Comparison of ENCODE assay signal across 23 cellular contexts in genomic region chr5:179927834-179928233, GRCh38.
"Had no signal": no experiment of that assay in that cellular context is flagged by ENCODE, and none has a peak within 500 bp of the region (broad histone marks: within the 10 kb centered on the region; RNA-seq: fewer than 3 reads in every experiment).

No MANE protein-coding gene starts in this region.

- H3K79me2 ChIP-seq: hepatocyte had no signal

- FAIRE-seq: endometrium, frontal cortex, TTC549 had no signal

- H3K9me3 ChIP-seq: body of pancreas, lower lobe of right lung, ovary, prostate gland, spleen, testis had no signal

- ATAC-seq: activated naive CD8-positive, alpha-beta T cell treated with anti-CD3 and anti-CD28 coated beads, Interleukin-2, amount 50 U/mL, for 24 hours; body of pancreas; left lobe of liver; lower lobe of right lung; naive thymus-derived CD4-positive, alpha-beta T cell; T-cell had no signal

- H3K4me3 ChIP-seq: body of pancreas, hepatocyte, lower lobe of right lung, neural progenitor cell, ovary, prostate gland, spleen, testis had no signal

- DNase-seq: activated CD4-positive, alpha-beta T cell treated with anti-CD3 and anti-CD28 coated beads, Interleukin-2, amount 50 U/mL, for 4 hours; activated effector memory CD4-positive, alpha-beta T cell treated with anti-CD3 and anti-CD28 coated beads, Interleukin-2, amount 50 U/mL, for 16 hours; activated naive CD4-positive, alpha-beta T cell treated with anti-CD3 and anti-CD28 coated beads, Interleukin-2, amount 10 ng/mL, durations not matched to agents 7 days and 5 days; activated naive CD8-positive, alpha-beta T cell treated with anti-CD3 and anti-CD28 coated beads, Interleukin-2, amount 50 U/mL, for 24 hours; body of pancreas; effector CD4-positive, alpha-beta T cell; glutamatergic neuron; immature natural killer cell; lower lobe of right lung; naive thymus-derived CD4-positive, alpha-beta T cell; ovary; spleen; stimulated activated CD4-positive, alpha-beta T cell treated with anti-CD3 and anti-CD28 coated beads, Interleukin-4, amount 100 ng/mL, for 1 hour; stimulated activated naive CD4-positive, alpha-beta T cell; T-cell had no signal

- H3K9ac ChIP-seq: neural progenitor cell had no signal

- H3K27me3 ChIP-seq: body of pancreas, hepatocyte, neural progenitor cell, ovary, spleen, testis had no signal

- H3K4me1 ChIP-seq: lower lobe of right lung, neural progenitor cell, prostate gland, spleen, testis had no signal

- H2AFZ ChIP-seq: hepatocyte, neural progenitor cell had no signal

- H3K4me2 ChIP-seq: hepatocyte, neural progenitor cell had no signal

- H3K36me3 ChIP-seq: lower lobe of right lung, neural progenitor cell, ovary, prostate gland, spleen had no signal

- H3K27ac ChIP-seq: body of pancreas, hepatocyte, lower lobe of right lung, neural progenitor cell, ovary, prostate gland, spleen, testis had no signal
